ENCODE assay signal across 8 cellular contexts in the genomic region with DNA sequence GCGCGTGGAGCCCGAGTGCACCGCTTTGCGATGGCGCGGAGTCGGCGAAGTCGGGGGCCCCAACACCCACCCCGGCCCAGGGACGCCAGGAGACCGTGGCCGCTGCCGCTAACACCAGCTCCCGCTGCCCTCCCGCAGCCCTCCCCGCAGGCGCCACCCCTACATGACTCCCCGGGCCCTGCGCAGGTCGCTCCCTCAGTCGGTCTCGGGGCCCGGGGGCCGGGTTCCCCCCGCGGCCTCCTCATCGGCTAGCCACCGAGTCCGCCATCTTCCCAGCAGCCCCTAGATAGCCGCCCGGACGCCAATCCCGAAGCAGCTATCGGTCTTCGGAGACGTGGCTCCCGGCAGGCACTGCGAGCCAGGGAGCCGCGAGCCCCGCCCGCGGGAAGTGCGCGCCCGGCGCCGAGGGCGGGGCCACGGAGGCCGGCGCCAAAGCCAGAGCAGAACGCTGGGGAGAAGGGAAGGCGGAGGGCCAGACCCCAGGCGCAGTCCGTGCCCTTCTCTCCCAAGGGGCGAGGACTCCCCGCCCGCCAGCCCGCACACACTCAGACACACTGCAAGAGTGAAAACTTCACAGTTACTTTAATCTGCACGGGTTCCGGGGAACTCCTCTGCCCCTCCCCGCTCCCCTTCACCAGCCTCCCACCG. TPM values are rescaled to one million over a fixed set of nuclear protein-coding genes. Genes with fewer than 3 reads are reported as not detected.
A peak's percentile ranks its signal among the peaks of the same experiment; 100 is the strongest.
DNase-seq lines count a peak whose midpoint lies in the region; ATAC-seq, FAIRE-seq and TF ChIP-seq lines count a peak whose summit lies in the region.

A gene with protein sequence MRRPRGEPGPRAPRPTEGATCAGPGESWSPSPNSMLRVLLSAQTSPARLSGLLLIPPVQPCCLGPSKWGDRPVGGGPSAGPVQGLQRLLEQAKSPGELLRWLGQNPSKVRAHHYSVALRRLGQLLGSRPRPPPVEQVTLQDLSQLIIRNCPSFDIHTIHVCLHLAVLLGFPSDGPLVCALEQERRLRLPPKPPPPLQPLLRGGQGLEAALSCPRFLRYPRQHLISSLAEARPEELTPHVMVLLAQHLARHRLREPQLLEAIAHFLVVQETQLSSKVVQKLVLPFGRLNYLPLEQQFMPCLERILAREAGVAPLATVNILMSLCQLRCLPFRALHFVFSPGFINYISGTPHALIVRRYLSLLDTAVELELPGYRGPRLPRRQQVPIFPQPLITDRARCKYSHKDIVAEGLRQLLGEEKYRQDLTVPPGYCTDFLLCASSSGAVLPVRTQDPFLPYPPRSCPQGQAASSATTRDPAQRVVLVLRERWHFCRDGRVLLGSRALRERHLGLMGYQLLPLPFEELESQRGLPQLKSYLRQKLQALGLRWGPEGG (minus strand): TSS at position 288 of the 648 bp plus-strand sequence. CDS start 43 bp downstream, at position 245.

- FAIRE-seq in GM18507 (lab: Jason Lieb, UNC) (peak; percentile 92), astrocyte (lab: Jason Lieb, UNC) (no peak)

- no peaks in the 10 kb centered on the region for H3K9me3 ChIP-seq in astrocyte (ENCODE audit: insufficient read depth, low read depth, low read length)

- no peaks in the 10 kb centered on the region for H3K9me3 Mint-ChIP-seq in astrocyte (ENCODE audit: unreplicated experiment)

- H3K27ac ChIP-seq in astrocyte (ENCODE audit: low read depth, low read length), result peak within 1 kb of the TSS; percentile 89

- H3K4me1 Mint-ChIP-seq in astrocyte (ENCODE audit: low read depth, unreplicated experiment), result peaks cover 20% of the 10 kb centered on the region

- ATAC-seq in HG02970 (IDR thresholded peaks at IDR 0.05; ENCODE audit: low FRiP score, unreplicated experiment), result peak; percentile 76

- H2AFZ ChIP-seq in astrocyte (ENCODE audit: low read depth, low read length), result peak within 1 kb of the TSS; percentile 61

- peaks cover 43% of the 10 kb centered on the region for H4K20me1 ChIP-seq in astrocyte (ENCODE audit: insufficient read depth, low read length)

- H3K36me3 ChIP-seq in astrocyte (ENCODE audit: insufficient read depth, low read length), result peaks cover 4% of the 10 kb centered on the region

- H3K9ac ChIP-seq in astrocyte (ENCODE audit: low read length), result peak within 1 kb of the TSS; percentile 95

- H3K36me3 Mint-ChIP-seq in astrocyte (ENCODE audit: low read depth, unreplicated experiment), result peaks cover 7% of the 10 kb centered on the region

- no peaks in the 10 kb centered on the region for H3K27me3 Mint-ChIP-seq in astrocyte (ENCODE audit: low read depth, unreplicated experiment)

- peak within 1 kb of the TSS; percentile 87 for H3K4me2 ChIP-seq in astrocyte (ENCODE audit: low read length)

- peak; percentile 93 for DNase-seq in GM18507 (ENCODE audit: extremely low spot score, insufficient read length, low read depth)
- peak; percentile 67 for DNase-seq in NCI-H2029 treated with DMSO at 0.1 percent for 48 hours (lab: John Stamatoyannopoulos, UW)
- DNase-seq in T-helper 9 cell, result peak; percentile 82
- peak; percentile 79 for DNase-seq in astrocyte (ENCODE audit: low read depth)
- DNase-seq in hepatic stellate cell (ENCODE audit: low spot score), result peak; percentile 97
- peak; percentile 95 for DNase-seq in retina
- no peak for DNase-seq in cortex of kidney (lab: John Stamatoyannopoulos, UW)

- H3K79me2 ChIP-seq in astrocyte (ENCODE audit: insufficient read depth, low read length), result peaks cover 44% of the 10 kb centered on the region

- H3K4me3 ChIP-seq in astrocyte (ENCODE audit: insufficient read depth, low read depth, low read length), result peak within 1 kb of the TSS; percentile 85

- no peaks in the 10 kb centered on the region for H3K27me3 ChIP-seq in astrocyte (ENCODE audit: insufficient read depth, low read length)

- peaks cover 37% of the 10 kb centered on the region for H3K4me1 ChIP-seq in astrocyte (ENCODE audit: insufficient read depth, low read length)

- no peak for TF ChIP-seq CTCF in astrocyte (IDR thresholded peaks at IDR 0.05; ENCODE audit: insufficient read depth, low read depth, low read length)

- peak within 1 kb of the TSS; percentile 72 for H3K27ac Mint-ChIP-seq in astrocyte (ENCODE audit: unreplicated experiment)

- H3K4me3 Mint-ChIP-seq in astrocyte (ENCODE audit: unreplicated experiment), result peak within 1 kb of the TSS; percentile 96

RNA-seq across cellular contexts. Expression of the gene that starts here (rescaled TPM):
- total RNA-seq in astrocyte, result 56.1 and 61.6 TPM in 2 replicates
